1 cellular context compared by ENCODE assay signal in the genomic region with DNA sequence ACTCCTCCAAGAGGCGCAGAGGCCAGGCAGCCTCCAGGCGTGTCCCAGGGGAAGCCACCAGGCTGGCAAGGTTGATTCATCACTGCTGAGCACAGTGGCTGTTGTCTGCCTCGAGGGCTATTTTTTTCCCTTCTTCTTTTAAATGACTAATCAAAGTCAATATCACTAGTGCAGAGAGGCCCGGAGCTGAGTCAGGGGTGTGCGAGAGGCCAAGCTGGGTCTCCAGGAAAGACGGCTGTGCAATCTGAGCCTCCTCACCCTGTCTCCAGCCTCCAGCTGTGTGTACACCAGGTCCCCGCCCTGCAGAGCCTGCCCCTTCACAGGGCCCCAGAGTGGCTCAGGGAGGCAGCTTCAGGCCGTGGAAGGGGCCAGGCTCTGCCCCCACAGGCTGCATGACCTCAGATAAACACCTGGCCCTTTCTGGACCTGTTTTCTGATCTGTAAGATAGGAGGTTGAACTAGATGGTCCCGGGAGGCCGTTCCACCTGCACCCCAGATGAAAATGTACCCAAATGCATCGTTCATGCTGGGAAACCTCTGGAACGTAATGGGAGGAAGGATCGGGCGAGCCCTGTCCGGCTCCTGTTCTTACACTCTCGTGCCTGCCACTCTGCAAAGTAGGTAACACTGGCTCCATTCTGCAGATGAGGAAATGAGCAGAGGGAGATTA.
A peak's percentile ranks its signal among the peaks of the same experiment; 100 is the strongest.
TF ChIP-seq lines count a peak whose summit lies in the region.

No MANE protein-coding gene starts in this region.

TF ChIP-seq in K562, 482 proteins besides CTCF, POLR2A, EP300 and RAD21 (continued from another document and continues in another):
- TF ChIP-seq TEAD1 (CRISPR knock-in tag; IDR thresholded peaks at IDR 0.05) (peak in 1 of 2 experiments; percentile 69; a peak in 1 of 4 replicates), JUN (IDR thresholded peaks at IDR 0.05; ENCODE audit: borderline replicate concordance, low read depth, low read length) (peak; percentile 90), JUN (CRISPR knock-in tag; IDR thresholded peaks at IDR 0.05; ENCODE audit: borderline replicate concordance) (no peak), CSDE1 (IDR thresholded peaks at IDR 0.05) (no peak), ILK (tag; IDR thresholded peaks at IDR 0.05; ENCODE audit: borderline replicate concordance, low read depth) (no peak), MCM3 (IDR thresholded peaks at IDR 0.05) (no peak), ZNF764 (CRISPR knock-in tag; IDR thresholded peaks at IDR 0.05; ENCODE audit: low read depth) (no peak), HCFC1 (IDR thresholded peaks at IDR 0.05; ENCODE audit: low read depth, low read length) (no peak), TFAM (CRISPR knock-in tag; conservative IDR thresholded peaks at IDR 0.05) (no peak), NEUROD1 (IDR thresholded peaks at IDR 0.05; ENCODE audit: borderline replicate concordance, low read depth, low read length, partially characterized antibody) (peak; percentile 36), ZSCAN29 (IDR thresholded peaks at IDR 0.05) (no peak), NFRKB (IDR thresholded peaks at IDR 0.05; ENCODE audit: low read depth) (no peak), STAT5B (CRISPR knock-in tag; IDR thresholded peaks at IDR 0.05) (no peak), MTA1 (IDR thresholded peaks at IDR 0.05; ENCODE audit: borderline replicate concordance) (peak; percentile 40; the same call in 1 of the 2 replicates), ELF4 (CRISPR knock-in tag; IDR thresholded peaks at IDR 0.05) (no peak), TARDBP (IDR thresholded peaks at IDR 0.05) (no peak; the same call in 1 of the 2 replicates), POLR3A (IDR thresholded peaks at IDR 0.05; ENCODE audit: borderline replicate concordance, extremely low read depth, insufficient read depth, insufficient read length) (no peak)
- TF ChIP-seq, protein P1, sequence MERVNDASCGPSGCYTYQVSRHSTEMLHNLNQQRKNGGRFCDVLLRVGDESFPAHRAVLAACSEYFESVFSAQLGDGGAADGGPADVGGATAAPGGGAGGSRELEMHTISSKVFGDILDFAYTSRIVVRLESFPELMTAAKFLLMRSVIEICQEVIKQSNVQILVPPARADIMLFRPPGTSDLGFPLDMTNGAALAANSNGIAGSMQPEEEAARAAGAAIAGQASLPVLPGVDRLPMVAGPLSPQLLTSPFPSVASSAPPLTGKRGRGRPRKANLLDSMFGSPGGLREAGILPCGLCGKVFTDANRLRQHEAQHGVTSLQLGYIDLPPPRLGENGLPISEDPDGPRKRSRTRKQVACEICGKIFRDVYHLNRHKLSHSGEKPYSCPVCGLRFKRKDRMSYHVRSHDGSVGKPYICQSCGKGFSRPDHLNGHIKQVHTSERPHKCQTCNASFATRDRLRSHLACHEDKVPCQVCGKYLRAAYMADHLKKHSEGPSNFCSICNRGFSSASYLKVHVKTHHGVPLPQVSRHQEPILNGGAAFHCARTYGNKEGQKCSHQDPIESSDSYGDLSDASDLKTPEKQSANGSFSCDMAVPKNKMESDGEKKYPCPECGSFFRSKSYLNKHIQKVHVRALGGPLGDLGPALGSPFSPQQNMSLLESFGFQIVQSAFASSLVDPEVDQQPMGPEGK (CRISPR knock-in tag; IDR thresholded peaks at IDR 0.05; ENCODE audit: borderline replicate concordance), result no peak
- TF ChIP-seq, protein P2, sequence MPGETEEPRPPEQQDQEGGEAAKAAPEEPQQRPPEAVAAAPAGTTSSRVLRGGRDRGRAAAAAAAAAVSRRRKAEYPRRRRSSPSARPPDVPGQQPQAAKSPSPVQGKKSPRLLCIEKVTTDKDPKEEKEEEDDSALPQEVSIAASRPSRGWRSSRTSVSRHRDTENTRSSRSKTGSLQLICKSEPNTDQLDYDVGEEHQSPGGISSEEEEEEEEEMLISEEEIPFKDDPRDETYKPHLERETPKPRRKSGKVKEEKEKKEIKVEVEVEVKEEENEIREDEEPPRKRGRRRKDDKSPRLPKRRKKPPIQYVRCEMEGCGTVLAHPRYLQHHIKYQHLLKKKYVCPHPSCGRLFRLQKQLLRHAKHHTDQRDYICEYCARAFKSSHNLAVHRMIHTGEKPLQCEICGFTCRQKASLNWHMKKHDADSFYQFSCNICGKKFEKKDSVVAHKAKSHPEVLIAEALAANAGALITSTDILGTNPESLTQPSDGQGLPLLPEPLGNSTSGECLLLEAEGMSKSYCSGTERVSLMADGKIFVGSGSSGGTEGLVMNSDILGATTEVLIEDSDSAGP (CRISPR knock-in tag; IDR thresholded peaks at IDR 0.05), result no peak
- TF ChIP-seq, protein P3, sequence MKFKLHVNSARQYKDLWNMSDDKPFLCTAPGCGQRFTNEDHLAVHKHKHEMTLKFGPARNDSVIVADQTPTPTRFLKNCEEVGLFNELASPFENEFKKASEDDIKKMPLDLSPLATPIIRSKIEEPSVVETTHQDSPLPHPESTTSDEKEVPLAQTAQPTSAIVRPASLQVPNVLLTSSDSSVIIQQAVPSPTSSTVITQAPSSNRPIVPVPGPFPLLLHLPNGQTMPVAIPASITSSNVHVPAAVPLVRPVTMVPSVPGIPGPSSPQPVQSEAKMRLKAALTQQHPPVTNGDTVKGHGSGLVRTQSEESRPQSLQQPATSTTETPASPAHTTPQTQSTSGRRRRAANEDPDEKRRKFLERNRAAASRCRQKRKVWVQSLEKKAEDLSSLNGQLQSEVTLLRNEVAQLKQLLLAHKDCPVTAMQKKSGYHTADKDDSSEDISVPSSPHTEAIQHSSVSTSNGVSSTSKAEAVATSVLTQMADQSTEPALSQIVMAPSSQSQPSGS (CRISPR knock-in tag; IDR thresholded peaks at IDR 0.05), result no peak
- TF ChIP-seq, protein P4, sequence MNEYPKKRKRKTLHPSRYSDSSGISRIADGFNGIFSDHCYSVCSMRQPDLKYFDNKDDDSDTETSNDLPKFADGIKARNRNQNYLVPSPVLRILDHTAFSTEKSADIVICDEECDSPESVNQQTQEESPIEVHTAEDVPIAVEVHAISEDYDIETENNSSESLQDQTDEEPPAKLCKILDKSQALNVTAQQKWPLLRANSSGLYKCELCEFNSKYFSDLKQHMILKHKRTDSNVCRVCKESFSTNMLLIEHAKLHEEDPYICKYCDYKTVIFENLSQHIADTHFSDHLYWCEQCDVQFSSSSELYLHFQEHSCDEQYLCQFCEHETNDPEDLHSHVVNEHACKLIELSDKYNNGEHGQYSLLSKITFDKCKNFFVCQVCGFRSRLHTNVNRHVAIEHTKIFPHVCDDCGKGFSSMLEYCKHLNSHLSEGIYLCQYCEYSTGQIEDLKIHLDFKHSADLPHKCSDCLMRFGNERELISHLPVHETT (CRISPR knock-in tag; conservative IDR thresholded peaks at IDR 0.05 in 1 of 2, IDR thresholded peaks at IDR 0.05 in 1 of 2), result peak in 1 of 2 experiments; percentile 54; a peak in 2 of 4 replicates
- TF ChIP-seq, protein P5, sequence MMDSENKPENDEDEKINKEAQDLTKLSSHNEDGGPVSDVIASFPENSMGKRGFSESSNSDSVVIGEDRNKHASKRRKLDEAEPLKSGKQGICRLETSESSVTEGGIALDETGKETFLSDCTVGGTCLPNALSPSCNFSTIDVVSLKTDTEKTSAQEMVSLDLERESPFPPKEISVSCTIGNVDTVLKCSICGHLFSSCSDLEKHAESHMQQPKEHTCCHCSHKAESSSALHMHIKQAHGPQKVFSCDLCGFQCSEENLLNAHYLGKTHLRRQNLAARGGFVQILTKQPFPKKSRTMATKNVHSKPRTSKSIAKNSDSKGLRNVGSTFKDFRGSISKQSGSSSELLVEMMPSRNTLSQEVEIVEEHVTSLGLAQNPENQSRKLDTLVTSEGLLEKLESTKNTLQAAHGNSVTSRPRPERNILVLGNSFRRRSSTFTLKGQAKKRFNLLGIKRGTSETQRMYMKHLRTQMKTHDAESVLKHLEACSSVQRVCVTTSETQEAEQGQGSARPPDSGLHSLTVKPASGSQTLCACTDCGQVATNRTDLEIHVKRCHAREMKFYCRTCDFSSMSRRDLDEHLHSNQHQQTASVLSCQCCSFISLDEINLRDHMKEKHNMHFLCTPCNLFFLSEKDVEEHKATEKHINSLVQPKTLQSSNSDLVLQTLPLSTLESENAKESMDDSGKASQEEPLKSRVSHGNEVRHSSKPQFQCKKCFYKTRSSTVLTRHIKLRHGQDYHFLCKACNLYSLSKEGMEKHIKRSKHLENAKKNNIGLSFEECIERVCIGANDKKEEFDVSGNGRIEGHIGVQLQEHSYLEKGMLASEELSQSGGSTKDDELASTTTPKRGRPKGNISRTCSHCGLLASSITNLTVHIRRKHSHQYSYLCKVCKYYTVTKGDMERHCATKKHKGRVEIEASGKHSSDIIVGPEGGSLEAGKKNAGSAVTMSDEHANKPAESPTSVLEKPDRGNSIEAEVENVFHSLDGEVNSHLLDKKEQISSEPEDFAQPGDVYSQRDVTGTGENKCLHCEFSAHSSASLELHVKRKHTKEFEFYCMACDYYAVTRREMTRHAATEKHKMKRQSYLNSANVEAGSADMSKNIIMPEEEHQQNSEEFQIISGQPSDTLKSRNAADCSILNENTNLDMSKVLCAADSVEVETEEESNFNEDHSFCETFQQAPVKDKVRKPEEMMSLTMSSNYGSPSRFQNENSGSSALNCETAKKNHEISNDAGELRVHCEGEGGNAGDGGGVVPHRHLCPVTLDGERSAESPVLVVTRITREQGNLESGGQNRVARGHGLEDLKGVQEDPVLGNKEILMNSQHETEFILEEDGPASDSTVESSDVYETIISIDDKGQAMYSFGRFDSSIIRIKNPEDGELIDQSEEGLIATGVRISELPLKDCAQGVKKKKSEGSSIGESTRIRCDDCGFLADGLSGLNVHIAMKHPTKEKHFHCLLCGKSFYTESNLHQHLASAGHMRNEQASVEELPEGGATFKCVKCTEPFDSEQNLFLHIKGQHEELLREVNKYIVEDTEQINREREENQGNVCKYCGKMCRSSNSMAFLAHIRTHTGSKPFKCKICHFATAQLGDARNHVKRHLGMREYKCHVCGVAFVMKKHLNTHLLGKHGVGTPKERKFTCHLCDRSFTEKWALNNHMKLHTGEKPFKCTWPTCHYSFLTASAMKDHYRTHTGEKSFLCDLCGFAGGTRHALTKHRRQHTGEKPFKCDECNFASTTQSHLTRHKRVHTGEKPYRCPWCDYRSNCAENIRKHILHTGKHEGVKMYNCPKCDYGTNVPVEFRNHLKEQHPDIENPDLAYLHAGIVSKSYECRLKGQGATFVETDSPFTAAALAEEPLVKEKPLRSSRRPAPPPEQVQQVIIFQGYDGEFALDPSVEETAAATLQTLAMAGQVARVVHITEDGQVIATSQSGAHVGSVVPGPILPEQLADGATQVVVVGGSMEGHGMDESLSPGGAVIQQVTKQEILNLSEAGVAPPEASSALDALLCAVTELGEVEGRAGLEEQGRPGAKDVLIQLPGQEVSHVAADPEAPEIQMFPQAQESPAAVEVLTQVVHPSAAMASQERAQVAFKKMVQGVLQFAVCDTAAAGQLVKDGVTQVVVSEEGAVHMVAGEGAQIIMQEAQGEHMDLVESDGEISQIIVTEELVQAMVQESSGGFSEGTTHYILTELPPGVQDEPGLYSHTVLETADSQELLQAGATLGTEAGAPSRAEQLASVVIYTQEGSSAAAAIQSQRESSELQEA (IDR thresholded peaks at IDR 0.05; ENCODE audit: low read depth), result no peak
- TF ChIP-seq, protein P6, sequence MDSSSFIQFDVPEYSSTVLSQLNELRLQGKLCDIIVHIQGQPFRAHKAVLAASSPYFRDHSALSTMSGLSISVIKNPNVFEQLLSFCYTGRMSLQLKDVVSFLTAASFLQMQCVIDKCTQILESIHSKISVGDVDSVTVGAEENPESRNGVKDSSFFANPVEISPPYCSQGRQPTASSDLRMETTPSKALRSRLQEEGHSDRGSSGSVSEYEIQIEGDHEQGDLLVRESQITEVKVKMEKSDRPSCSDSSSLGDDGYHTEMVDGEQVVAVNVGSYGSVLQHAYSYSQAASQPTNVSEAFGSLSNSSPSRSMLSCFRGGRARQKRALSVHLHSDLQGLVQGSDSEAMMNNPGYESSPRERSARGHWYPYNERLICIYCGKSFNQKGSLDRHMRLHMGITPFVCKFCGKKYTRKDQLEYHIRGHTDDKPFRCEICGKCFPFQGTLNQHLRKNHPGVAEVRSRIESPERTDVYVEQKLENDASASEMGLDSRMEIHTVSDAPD (CRISPR knock-in tag; IDR thresholded peaks at IDR 0.05), result no peak
- TF ChIP-seq, protein P7, sequence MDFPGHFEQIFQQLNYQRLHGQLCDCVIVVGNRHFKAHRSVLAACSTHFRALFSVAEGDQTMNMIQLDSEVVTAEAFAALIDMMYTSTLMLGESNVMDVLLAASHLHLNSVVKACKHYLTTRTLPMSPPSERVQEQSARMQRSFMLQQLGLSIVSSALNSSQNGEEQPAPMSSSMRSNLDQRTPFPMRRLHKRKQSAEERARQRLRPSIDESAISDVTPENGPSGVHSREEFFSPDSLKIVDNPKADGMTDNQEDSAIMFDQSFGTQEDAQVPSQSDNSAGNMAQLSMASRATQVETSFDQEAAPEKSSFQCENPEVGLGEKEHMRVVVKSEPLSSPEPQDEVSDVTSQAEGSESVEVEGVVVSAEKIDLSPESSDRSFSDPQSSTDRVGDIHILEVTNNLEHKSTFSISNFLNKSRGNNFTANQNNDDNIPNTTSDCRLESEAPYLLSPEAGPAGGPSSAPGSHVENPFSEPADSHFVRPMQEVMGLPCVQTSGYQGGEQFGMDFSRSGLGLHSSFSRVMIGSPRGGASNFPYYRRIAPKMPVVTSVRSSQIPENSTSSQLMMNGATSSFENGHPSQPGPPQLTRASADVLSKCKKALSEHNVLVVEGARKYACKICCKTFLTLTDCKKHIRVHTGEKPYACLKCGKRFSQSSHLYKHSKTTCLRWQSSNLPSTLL (IDR thresholded peaks at IDR 0.05), result no peak
- TF ChIP-seq, protein P8, sequence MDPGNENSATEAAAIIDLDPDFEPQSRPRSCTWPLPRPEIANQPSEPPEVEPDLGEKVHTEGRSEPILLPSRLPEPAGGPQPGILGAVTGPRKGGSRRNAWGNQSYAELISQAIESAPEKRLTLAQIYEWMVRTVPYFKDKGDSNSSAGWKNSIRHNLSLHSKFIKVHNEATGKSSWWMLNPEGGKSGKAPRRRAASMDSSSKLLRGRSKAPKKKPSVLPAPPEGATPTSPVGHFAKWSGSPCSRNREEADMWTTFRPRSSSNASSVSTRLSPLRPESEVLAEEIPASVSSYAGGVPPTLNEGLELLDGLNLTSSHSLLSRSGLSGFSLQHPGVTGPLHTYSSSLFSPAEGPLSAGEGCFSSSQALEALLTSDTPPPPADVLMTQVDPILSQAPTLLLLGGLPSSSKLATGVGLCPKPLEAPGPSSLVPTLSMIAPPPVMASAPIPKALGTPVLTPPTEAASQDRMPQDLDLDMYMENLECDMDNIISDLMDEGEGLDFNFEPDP (CRISPR knock-in tag; IDR thresholded peaks at IDR 0.05), result no peak
- TF ChIP-seq, protein P9, sequence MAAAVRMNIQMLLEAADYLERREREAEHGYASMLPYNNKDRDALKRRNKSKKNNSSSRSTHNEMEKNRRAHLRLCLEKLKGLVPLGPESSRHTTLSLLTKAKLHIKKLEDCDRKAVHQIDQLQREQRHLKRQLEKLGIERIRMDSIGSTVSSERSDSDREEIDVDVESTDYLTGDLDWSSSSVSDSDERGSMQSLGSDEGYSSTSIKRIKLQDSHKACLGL (CRISPR knock-in tag; IDR thresholded peaks at IDR 0.05; ENCODE audit: borderline replicate concordance, poor library complexity, severe bottlenecking), result no peak
